Comparison of ENCODE assay signal across 13 cellular contexts in the genomic region with DNA sequence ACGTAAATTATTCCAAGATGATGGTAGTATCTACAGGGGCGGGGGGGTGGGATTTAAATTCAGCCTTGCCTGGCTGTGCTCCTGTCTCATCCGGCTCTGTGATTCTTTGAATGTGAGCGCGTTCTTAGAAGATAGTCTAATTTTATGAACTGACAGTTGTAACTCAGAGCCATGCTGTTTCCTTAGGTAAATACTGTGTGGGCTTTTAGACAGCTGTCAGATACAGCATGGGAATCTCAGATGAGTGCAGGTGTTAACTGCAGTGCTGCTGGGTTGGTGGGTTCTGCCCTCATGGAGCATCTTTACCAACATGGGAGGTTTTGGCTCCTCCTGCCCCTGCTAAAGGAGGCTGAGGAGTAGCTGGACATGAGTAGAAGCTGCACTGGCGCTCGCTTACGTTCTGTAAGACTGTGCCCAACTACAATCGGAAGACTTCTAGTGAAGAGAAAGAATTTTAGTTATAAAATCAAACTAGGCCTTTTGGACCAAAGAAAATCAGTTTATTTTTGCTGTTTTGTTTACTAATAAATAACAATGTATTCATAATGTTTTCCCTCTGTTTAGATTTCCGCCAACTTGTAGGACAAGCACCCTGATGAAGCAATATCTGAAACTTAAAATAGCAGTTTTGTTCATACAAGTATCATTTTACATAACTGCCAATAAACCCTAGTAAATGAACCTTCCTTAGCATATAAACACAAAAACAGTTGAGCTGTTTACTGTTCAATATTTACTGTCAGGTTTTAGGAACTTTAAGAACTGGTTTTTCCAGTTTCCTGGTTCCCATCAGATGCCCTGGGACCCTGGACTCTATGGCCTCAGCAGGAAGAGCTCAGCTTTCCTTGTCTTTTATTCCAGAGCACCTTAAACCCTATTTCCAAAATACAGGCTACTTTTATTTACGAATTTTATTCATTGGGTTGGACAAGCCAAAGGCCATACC.
"Had no signal": no experiment of that assay in that cellular context is flagged by ENCODE, and none has a peak within 500 bp of the region (broad histone marks: within the 10 kb centered on the region; RNA-seq: fewer than 3 reads in every experiment).

No MANE protein-coding gene starts in this region.

- H3K27ac Mint-ChIP-seq: activated CD4-positive, alpha-beta T cell treated with anti-CD3 and anti-CD28 coated beads, Interleukin-2, amount 10 ng/mL, durations not matched to agents 7 days and 5 days; nephron progenitor cell had no signal

- H3K9me3 Mint-ChIP-seq: activated CD4-positive, alpha-beta T cell treated with anti-CD3 and anti-CD28 coated beads, Interleukin-2, amount 10 ng/mL, durations not matched to agents 7 days and 5 days; nephron progenitor cell had no signal

- H3K4me1 ChIP-seq: heart right ventricle, testis, upper lobe of right lung had no signal

- H3K27me3 ChIP-seq: brain microvascular endothelial cell, gastroesophageal sphincter, heart right ventricle, stomach, testis, upper lobe of right lung had no signal

- DNase-seq: activated CD4-positive, alpha-beta T cell treated with anti-CD3 and anti-CD28 coated beads, Interleukin-2, amount 10 ng/mL, durations not matched to agents 7 days and 5 days; activated CD4-positive, CD25-positive, alpha-beta regulatory T cell; activated CD8-positive, alpha-beta memory T cell treated with anti-CD3 and anti-CD28 coated beads, Interleukin-2, amount 50 U/mL, for 48 hours; brain microvascular endothelial cell; effector memory CD4-positive, alpha-beta T cell; heart right ventricle; nephron progenitor cell; stimulated activated CD4-positive, alpha-beta T cell treated with anti-CD3 and anti-CD28 coated beads, Interleukin-1b, Interleukin-23, amount 100 ng/mL, for 48 hours; stomach; testis; upper lobe of right lung had no signal

- H3K4me3 ChIP-seq: gastroesophageal sphincter, heart right ventricle, stomach, testis, upper lobe of right lung had no signal

- H3K27ac ChIP-seq: brain microvascular endothelial cell, epithelial cell of prostate, gastroesophageal sphincter, heart right ventricle, stomach, testis, upper lobe of right lung had no signal

- H3K27me3 Mint-ChIP-seq: activated CD4-positive, alpha-beta T cell treated with anti-CD3 and anti-CD28 coated beads, Interleukin-2, amount 10 ng/mL, durations not matched to agents 7 days and 5 days had no signal

- H3K4me3 Mint-ChIP-seq: activated CD4-positive, alpha-beta T cell treated with anti-CD3 and anti-CD28 coated beads, Interleukin-2, amount 10 ng/mL, durations not matched to agents 7 days and 5 days; nephron progenitor cell had no signal
